8 cellular contexts compared by ENCODE assay signal in the genomic region with DNA sequence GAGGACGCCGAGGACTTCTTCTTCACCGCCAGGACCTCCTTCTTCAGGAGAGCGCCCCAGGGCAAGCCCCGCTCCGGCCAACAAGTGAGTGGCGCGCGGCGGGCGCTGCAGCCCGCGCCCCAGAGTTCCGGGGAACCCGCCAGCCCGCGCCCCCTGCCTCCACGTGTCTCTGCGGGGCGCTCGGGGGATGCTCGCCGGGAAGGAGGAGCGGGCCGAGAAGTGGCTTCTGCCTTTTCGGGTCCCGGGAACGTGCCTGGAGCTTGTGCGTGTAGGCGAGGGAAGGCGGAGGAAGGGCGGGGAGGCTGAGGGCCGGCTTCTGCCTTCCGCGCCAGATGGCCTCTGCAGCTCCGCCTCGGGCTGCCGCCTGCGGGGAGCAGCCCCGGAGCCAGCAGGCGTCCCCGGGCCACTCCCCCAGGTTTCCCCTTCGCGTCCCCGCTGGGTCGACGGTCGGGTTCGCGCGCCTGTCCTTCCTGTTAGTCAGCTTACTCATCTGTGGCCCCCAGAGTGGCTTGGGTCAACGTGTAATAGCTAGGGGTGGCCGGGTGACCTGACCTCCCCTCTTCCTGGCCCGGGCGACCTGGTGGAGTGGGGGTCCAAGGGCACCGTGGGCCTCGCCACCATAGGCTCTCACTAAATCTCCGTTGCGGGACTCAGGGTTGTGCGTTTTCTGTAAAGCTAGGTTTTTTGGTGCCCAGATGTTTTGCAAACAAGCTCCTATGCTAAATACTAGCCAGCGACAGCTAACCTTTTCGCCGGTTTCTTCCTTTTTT. TPM values are rescaled to one million over a fixed set of nuclear protein-coding genes. Genes with fewer than 3 reads are reported as not detected.
A peak's percentile ranks its signal among the peaks of the same experiment; 100 is the strongest.
DNase-seq lines count a peak whose midpoint lies in the region; ATAC-seq and TF ChIP-seq lines count a peak whose summit lies in the region.

No MANE protein-coding gene starts in this region.

- CTCF ChIA-PET in CD4-positive, alpha-beta memory T cell (lab: Charles Lee; ENCODE audit: partially characterized antibody): interaction anchor here (0.8 to 5.5 kb wide), 20 partner anchors 10 to 90 kb away, joined by 3 to 87 read pairs (median 4); no protein-coding TSS in a partner anchor

- H3K36me3 ChIP-seq in CD4-positive, alpha-beta memory T cell (ENCODE audit: insufficient read depth, low read length): peaks cover 7% of the 10 kb centered on the region
- no peaks in the 10 kb centered on the region for H3K36me3 ChIP-seq in vagina

- H3K27me3 Mint-ChIP-seq in CD4-positive, alpha-beta memory T cell: no peaks in the 10 kb centered on the region
- H3K27me3 Mint-ChIP-seq in glutamatergic neuron (ENCODE audit: unreplicated experiment): peaks cover 14% of the 10 kb centered on the region

- H3K9me3 ChIP-seq in CD4-positive, alpha-beta memory T cell (ENCODE audit: control insufficient read depth in 1 of 2, low read length in 2 of 2): no peaks in the 10 kb centered on the region
- no peaks in the 10 kb centered on the region for H3K9me3 ChIP-seq in vagina

- peak overlapping the region; percentile 94 to 99 (median 98) for H3K4me3 Mint-ChIP-seq in CD4-positive, alpha-beta memory T cell
- H3K4me3 Mint-ChIP-seq in glutamatergic neuron (ENCODE audit: unreplicated experiment): peak overlapping the region; percentile 93

- TF ChIP-seq CTCF in glutamatergic neuron (IDR thresholded peaks at IDR 0.05; ENCODE audit: partially characterized antibody, unreplicated experiment): no peak
- no peak for TF ChIP-seq CTCF in vagina (IDR thresholded peaks at IDR 0.05)

- H3K36me3 Mint-ChIP-seq in CD4-positive, alpha-beta memory T cell: peaks cover 14 to 49% of the 10 kb centered on the region in 2 donors
- H3K36me3 Mint-ChIP-seq in glutamatergic neuron (ENCODE audit: unreplicated experiment): peaks cover 4% of the 10 kb centered on the region

- DNase-seq in CD4-positive, alpha-beta memory T cell: peak; percentile 60 to 84 (median 65)
- DNase-seq in RKO (ENCODE audit: low spot score) (peak; percentile 79), activated gamma-delta T cell (lab: John Stamatoyannopoulos, UW) (peak; percentile 63), glutamatergic neuron (peak; percentile 71), posterior vena cava (ENCODE audit: low spot score) (peak; percentile 90), vagina (ENCODE audit: extremely low spot score in 2 of 2) (no peak)

- H3K9me3 Mint-ChIP-seq in CD4-positive, alpha-beta memory T cell: no peaks in the 10 kb centered on the region
- peaks cover 9% of the 10 kb centered on the region for H3K9me3 Mint-ChIP-seq in glutamatergic neuron (ENCODE audit: unreplicated experiment)

- peak overlapping the region; percentile 91 to 95 for H3K4me3 ChIP-seq in CD4-positive, alpha-beta memory T cell (ENCODE audit: low read length in 2 of 2)
- H3K4me3 ChIP-seq in vagina: peak overlapping the region; percentile 91 to 94

- peaks cover 48% of the 10 kb centered on the region for H3K4me1 ChIP-seq in CD4-positive, alpha-beta memory T cell (ENCODE audit: insufficient read depth, low read length)
- H3K4me1 ChIP-seq in vagina: peaks cover 15% of the 10 kb centered on the region

- H3K27ac Mint-ChIP-seq in CD4-positive, alpha-beta memory T cell: peak overlapping the region; percentile 87 to 97 (median 95)
- H3K27ac Mint-ChIP-seq in glutamatergic neuron (ENCODE audit: unreplicated experiment): peak overlapping the region; percentile 71

- H3K4me1 Mint-ChIP-seq in CD4-positive, alpha-beta memory T cell: peaks cover 28 to 70% (median 41%) of the 10 kb centered on the region in 4 donors
- H3K4me1 Mint-ChIP-seq in glutamatergic neuron (ENCODE audit: low read depth, unreplicated experiment): peaks cover 10% of the 10 kb centered on the region

- POLR2A ChIA-PET in CD4-positive, alpha-beta memory T cell (lab: Charles Lee; ENCODE audit: partially characterized antibody): interaction anchor here (0.6 to 12.2 kb wide), 25 partner anchors 10 to 1677 kb away, joined by 3 to 334 read pairs (median 6); a partner anchor contains a TSS

- TF ChIP-seq POLR2A in vagina (IDR thresholded peaks at IDR 0.05): no peak

- ATAC-seq in GM19328 (IDR thresholded peaks at IDR 0.05; ENCODE audit: unreplicated experiment) (peak; percentile 42), HG03460 (IDR thresholded peaks at IDR 0.05; ENCODE audit: unreplicated experiment) (peak; percentile 52)

- intact Hi-C loops in CD4-positive, alpha-beta memory T cell (cut with micrococcal nuclease): loop anchor here (2.0 to 5.0 kb wide), 2 partner anchors 14 to 159 kb away; a partner anchor contains a TSS
- intact Hi-C loops in posterior vena cava (cut with DNase I): loop anchor here (5.0 to 10.0 kb wide), 2 partner anchors 64 to 66 kb away; no protein-coding TSS in a partner anchor
- intact Hi-C loops in vagina (cut with DNase I): loop anchor here (10.0 kb wide), 1 partner anchor 74 kb away; no protein-coding TSS in a partner anchor

- H3K27me3 ChIP-seq in CD4-positive, alpha-beta memory T cell (ENCODE audit: insufficient read depth, low read length): no peaks in the 10 kb centered on the region
- no peaks in the 10 kb centered on the region for H3K27me3 ChIP-seq in vagina

- H3K27ac ChIP-seq in CD4-positive, alpha-beta memory T cell (ENCODE audit: low read depth, low read length): peak overlapping the region; percentile 83
- peak overlapping the region; percentile 93 for H3K27ac ChIP-seq in vagina

RNA-seq across cellular contexts. Expression of a gene that starts 0.6 kb away (rescaled TPM):
- 100 to 1,000 TPM; 159 TPM for total RNA-seq in CD4-positive, alpha-beta memory T cell
- 10 to 100 TPM in 1 of 2 donors, 1 to 10 TPM in 1; 5.2 to 12.3 TPM for polyA plus RNA-seq in CD4-positive, alpha-beta memory T cell
- total RNA-seq in glutamatergic neuron (ENCODE audit: unreplicated experiment) (28.2 TPM), posterior vena cava (100 to 1,000 TPM; 246 to 312 TPM), vagina (29.5 TPM)

Comparison
In these comparisons a context has a peak if more than half of its experiments do, and no peak if none do; other contexts are left out.
1. DNase-seq: peak in CD4-positive, alpha-beta memory T cell (5 of 5), RKO (single experiment), activated gamma-delta T cell (single experiment), glutamatergic neuron (single experiment) and posterior vena cava (single experiment); none in vagina (0 of 2).